34 cellular contexts compared by ENCODE assay signal in genomic region chr6:139666284-139666683, GRCh38.
"Had no signal": no experiment of that assay in that cellular context is flagged by ENCODE, and none has a peak within 500 bp of the region (broad histone marks: within the 10 kb centered on the region; RNA-seq: fewer than 3 reads in every experiment).

No MANE protein-coding gene starts in this region.

- H3K4me3 ChIP-seq: MG63 had no signal

- H3K36me3 ChIP-seq: MG63 had no signal

- DNase-seq: Karpas-422, Kasumi-1, MG63, MM.1S, MV-4-11, NCI-H1048, NCI-H1092, NCI-H1092 treated with DMSO at 0.1 percent for 48 hours, NCI-H1105, NCI-H1105 treated with DMSO at 0.1 percent for 48 hours, NCI-H1417, NCI-H1417 treated with DMSO at 0.1 percent for 48 hours, NCI-H1436, NCI-H1436 treated with DMSO at 0.1 percent for 48 hours, NCI-H146, NCI-H1694, NCI-H1694 treated with DMSO at 0.1 percent for 48 hours, NCI-H187, NCI-H187 treated with DMSO at 0.1 percent for 48 hours, NCI-H1930, NCI-H2029, NCI-H2029 treated with DMSO at 0.1 percent for 48 hours, NCI-H2081, NCI-H2081 treated with DMSO at 0.1 percent for 48 hours, NCI-H2107, NCI-H2171, NCI-H2171 treated with DMSO at 0.1 percent for 48 hours, NCI-H2227 treated with DMSO at 0.1 percent for 48 hours, NCI-H226, NCI-H345, NCI-H446, NCI-H446 treated with DMSO at 0.1 percent for 48 hours, NCI-H510A, NCI-H510A treated with DMSO at 0.1 percent for 48 hours had no signal
